ENCODE assay signal across 7 cellular contexts in the genomic region with DNA sequence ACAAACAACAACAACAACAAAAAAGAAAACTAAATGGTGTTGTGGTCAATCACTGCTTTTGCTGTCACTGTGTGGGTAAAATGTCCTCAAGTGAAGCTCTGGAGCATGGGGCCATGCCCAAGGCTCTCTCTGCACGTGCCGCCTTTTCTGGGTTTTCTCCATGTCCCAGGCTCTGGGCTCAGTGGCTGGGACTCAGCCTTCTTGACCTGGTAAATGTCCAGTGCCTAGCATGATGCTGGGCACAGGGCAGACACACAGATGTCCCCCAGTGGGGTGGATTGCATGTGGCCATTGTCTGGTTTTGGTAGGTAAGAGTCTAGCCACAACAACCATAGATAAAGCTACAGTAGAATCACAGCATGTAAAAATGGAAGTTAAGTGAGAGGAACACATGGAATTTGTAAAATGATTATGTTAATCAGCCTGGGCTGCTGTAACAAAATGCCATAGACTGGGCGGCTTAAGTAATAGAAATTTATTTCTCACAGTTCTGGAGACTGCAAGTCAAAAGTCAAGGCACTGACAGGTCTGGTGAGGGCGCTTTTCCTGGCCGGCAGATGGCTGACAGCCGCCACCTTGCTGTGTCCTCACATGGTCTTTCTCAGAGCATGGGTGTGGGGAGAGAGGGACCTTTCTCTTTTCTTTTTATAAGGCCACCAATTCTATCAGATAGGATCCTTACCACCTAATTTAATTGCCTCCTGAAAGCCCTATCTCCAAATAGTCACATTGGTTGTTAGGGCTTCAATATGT.
"Had no signal": no experiment of that assay in that cellular context is flagged by ENCODE, and none has a peak within 500 bp of the region (broad histone marks: within the 10 kb centered on the region; RNA-seq: fewer than 3 reads in every experiment).

No MANE protein-coding gene starts in this region.

- FAIRE-seq: H54, HTR-8/SVneo had no signal

- H3K36me3 Mint-ChIP-seq: IgD-negative memory B cell had no signal

- DNase-seq: GOT3, H9, HCEC 1CT, KG1 had no signal

- H3K4me3 Mint-ChIP-seq: H9, IgD-negative memory B cell had no signal

- H3K4me1 Mint-ChIP-seq: IgD-negative memory B cell had no signal

- H3K27me3 Mint-ChIP-seq: IgD-negative memory B cell had no signal

- H3K27ac Mint-ChIP-seq: H9, IgD-negative memory B cell had no signal
